In genomic region chr19:45794627-45795026, GRCh38 we compare ENCODE assay signal across 22 cellular contexts. TPM values are rescaled to one million over a fixed set of nuclear protein-coding genes. Genes with fewer than 3 reads are reported as not detected.
"Had no signal": no experiment of that assay in that cellular context is flagged by ENCODE, and none has a peak within 500 bp of the region (broad histone marks: within the 10 kb centered on the region; RNA-seq: fewer than 3 reads in every experiment).

No MANE protein-coding gene starts in this region.

- H3K4me3 Mint-ChIP-seq: activated CD4-positive, alpha-beta T cell treated with anti-CD3 and anti-CD28 coated beads for 36 hours; activated CD8-positive, alpha-beta T cell treated with anti-CD3 and anti-CD28 coated beads for 36 hours; activated naive CD4-positive, alpha-beta T cell treated with anti-CD3 and anti-CD28 coated beads for 36 hours; activated T-cell treated with anti-CD3 and anti-CD28 coated beads, Interleukin-2, amount 50 U/mL, for 4 hours had no signal

- H3K27me3 ChIP-seq: foreskin keratinocyte had no signal

- H3K27ac Mint-ChIP-seq: activated CD4-positive, alpha-beta T cell treated with anti-CD3 and anti-CD28 coated beads for 36 hours; activated CD8-positive, alpha-beta T cell treated with anti-CD3 and anti-CD28 coated beads for 36 hours; activated naive CD4-positive, alpha-beta T cell treated with anti-CD3 and anti-CD28 coated beads for 36 hours had no signal

- H3K27ac ChIP-seq: foreskin keratinocyte, left lung, psoas muscle, stomach, WERI-Rb-1 had no signal

- H3K4me1 ChIP-seq: foreskin keratinocyte had no signal

- H3K9me3 Mint-ChIP-seq: activated CD8-positive, alpha-beta T cell treated with anti-CD3 and anti-CD28 coated beads for 36 hours; activated naive CD4-positive, alpha-beta T cell treated with anti-CD3 and anti-CD28 coated beads for 36 hours; activated T-cell treated with anti-CD3 and anti-CD28 coated beads, Interleukin-2, amount 50 U/mL, for 4 hours had no signal

- H3K9me3 ChIP-seq: left lung, psoas muscle, stomach had no signal

- H3K4me3 ChIP-seq: left lung, psoas muscle, stomach had no signal

- ATAC-seq: activated CD4-positive, alpha-beta T cell treated with anti-CD3 and anti-CD28 coated beads for 36 hours; activated CD8-positive, alpha-beta T cell treated with anti-CD3 and anti-CD28 coated beads for 36 hours; activated T-cell treated with anti-CD3 and anti-CD28 coated beads, Interleukin-2, amount 50 U/mL, for 4 hours; foreskin keratinocyte; left lung; psoas muscle; right cardiac atrium had no signal

- DNase-seq: activated CD4-positive, alpha-beta T cell treated with anti-CD3 and anti-CD28 coated beads for 36 hours; activated CD8-positive, alpha-beta T cell treated with anti-CD3 and anti-CD28 coated beads for 36 hours; activated naive CD4-positive, alpha-beta T cell treated with anti-CD3 and anti-CD28 coated beads for 36 hours; activated T-cell treated with anti-CD3 and anti-CD28 coated beads, Interleukin-2, amount 50 U/mL, for 4 hours; aorta; foreskin keratinocyte; glutamatergic neuron; hypothalamus; left lung; midbrain; psoas muscle; right cardiac atrium; stimulated activated CD4-positive, alpha-beta T cell treated with anti-CD3 and anti-CD28 coated beads, Interleukin-15, amount 100 ng/mL, for 24 hours; stimulated activated CD4-positive, alpha-beta T cell treated with anti-CD3 and anti-CD28 coated beads, Interleukin-2, amount 100 ng/mL, for 48 hours; stomach; T-helper 2 cell; trophoblast cell; WERI-Rb-1 had no signal

RNA-seq across cellular contexts. Expression of gene RSPH6A, which starts 20.5 kb away (rescaled TPM):
- total RNA-seq: bronchial epithelial cell, epithelial cell of proximal tubule, foreskin keratinocyte, skeletal muscle tissue, temporal lobe had no signal
